In genomic region chr2:233250568-233250967, GRCh38 we compare ENCODE assay signal across 12 cellular contexts. TPM values are rescaled to one million over a fixed set of nuclear protein-coding genes. Genes with fewer than 3 reads are reported as not detected.
DNase-seq lines count a peak whose midpoint lies in the region; ATAC-seq and TF ChIP-seq lines count a peak whose summit lies in the region.
"Had no signal": no experiment of that assay in that cellular context is flagged by ENCODE, and none has a peak within 500 bp of the region (broad histone marks: within the 10 kb centered on the region; RNA-seq: fewer than 3 reads in every experiment).

No MANE protein-coding gene starts in this region.

- H2AK5ac ChIP-seq in IMR-90 (ENCODE audit: low read depth, low read length), result no peak overlapping the region

- peak overlapping the region; percentile 98 to 100 for H4K8ac ChIP-seq in IMR-90 (ENCODE audit: low read depth in 2 of 2, low read length in 2 of 2)

- H3K4me3 Mint-ChIP-seq in CD4-positive, alpha-beta memory T cell, result peak overlapping the region in 7 of 8 donors; percentile 90 to 94 (median 93)
- H3K4me3 Mint-ChIP-seq in natural killer cell treated with Interleukin-12 subunit alpha and Interleukin-12 subunit beta and Interleukin-15 and Interleukin-18, amount 100 ng/mL, for 72 hours, result peak overlapping the region; percentile 94

- no peak overlapping the region for H2AFZ ChIP-seq in IMR-90 (replicated peaks; ENCODE audit: low read length, poor library complexity)

- no peak overlapping the region; the same call in 1 of the 2 replicates for H4K91ac ChIP-seq in IMR-90 (ENCODE audit: insufficient read depth, low read depth, low read length)

- H2BK5ac ChIP-seq in IMR-90 (ENCODE audit: low read depth, low read length, poor library complexity, severe bottlenecking), result no peak overlapping the region

- peaks cover 9% of the 10 kb centered on the region; the same call in 1 of the 2 replicates for H4K20me1 ChIP-seq in IMR-90 (ENCODE audit: insufficient read depth, low read length)

- TF ChIP-seq POLR2A in IMR-90 (IDR thresholded peaks at IDR 0.05; ENCODE audit: low read depth, low read length) (no peak), esophagus squamous epithelium (IDR thresholded peaks at IDR 0.05) (no peak)

- CTCF ChIA-PET in CD4-positive, alpha-beta memory T cell (lab: Charles Lee; ENCODE audit: partially characterized antibody), result interaction anchor here (0.6 to 5.1 kb wide), 44 partner anchors 9 to 648 kb away, joined by 3 to 52 read pairs (median 4); partner anchors contain the start of gene INPP5D
- CTCF ChIA-PET in IMR-90 (lab: Yijun Ruan, JAX), result interaction anchor here (0.6 to 1.2 kb wide), 2 partner anchors 16 to 43 kb away, joined by 3 to 4 read pairs; no protein-coding TSS in a partner anchor

- no peak overlapping the region for H3K18ac ChIP-seq in IMR-90 (ENCODE audit: low read depth, low read length)

- no peak overlapping the region for H2AK9ac ChIP-seq in IMR-90 (replicated peaks; ENCODE audit: low read depth, low read length, poor library complexity)

- peaks cover 51 to 80% (median 63%) of the 10 kb centered on the region in 4 donors for H3K4me1 Mint-ChIP-seq in CD4-positive, alpha-beta memory T cell
- peaks cover 44 to 56% of the 10 kb centered on the region in 2 donors for H3K4me1 Mint-ChIP-seq in natural killer cell treated with Interleukin-12 subunit alpha and Interleukin-12 subunit beta and Interleukin-15 and Interleukin-18, amount 100 ng/mL, for 72 hours (ENCODE audit: low read depth in 2 of 2)

- peak overlapping the region; percentile 94 to 98 (median 98) for H3K27ac Mint-ChIP-seq in CD4-positive, alpha-beta memory T cell
- peak overlapping the region; percentile 86 to 90 for H3K27ac Mint-ChIP-seq in natural killer cell treated with Interleukin-12 subunit alpha and Interleukin-12 subunit beta and Interleukin-15 and Interleukin-18, amount 100 ng/mL, for 72 hours

- ATAC-seq in IMR-90 (ENCODE audit: low read depth) (no peak), left colon (no peak), left lobe of liver (no peak)
- no peak for ATAC-seq in natural killer cell treated with Interleukin-12 subunit alpha and Interleukin-12 subunit beta and Interleukin-15 and Interleukin-18, amount 100 ng/mL, for 72 hours

- H3K27ac ChIP-seq in CD4-positive, alpha-beta memory T cell (ENCODE audit: low read depth, low read length), result peak overlapping the region; percentile 89
- H3K27ac ChIP-seq in IMR-90 (ENCODE audit: insufficient read depth, low read length), result no peak overlapping the region
- peak overlapping the region in 1 of 4 donors; percentile 97 for H3K27ac ChIP-seq in esophagus squamous epithelium

- H3K9ac ChIP-seq in IMR-90 (ENCODE audit: low read depth, low read length), result no peak overlapping the region
- H3K9ac ChIP-seq in adipocyte (ENCODE audit: low read length), result peak overlapping the region; percentile 9

- H2BK15ac ChIP-seq in IMR-90 (ENCODE audit: low read depth, low read length), result no peak overlapping the region

- no peak overlapping the region for H2BK20ac ChIP-seq in IMR-90 (ENCODE audit: low read depth, low read length)

- WGBS in IMR-90 (ENCODE audit: extremely low coverage in 2 of 2, insufficient read length in 1 of 2), 2 experiments, result 100% methylated on average over 1 of the region's 9 CpGs; no CpG with 5 or more reads in 1 of the 2 experiments
- WGBS in esophagus squamous epithelium, 2 donors, result 88 to 89% methylated on average over 9 of the region's 9 CpGs

- no peak overlapping the region for H3K4me2 ChIP-seq in IMR-90 (ENCODE audit: low read depth, low read length)

- H3K27me3 Mint-ChIP-seq in CD4-positive, alpha-beta memory T cell, result no peaks in the 10 kb centered on the region
- H3K27me3 Mint-ChIP-seq in natural killer cell treated with Interleukin-12 subunit alpha and Interleukin-12 subunit beta and Interleukin-15 and Interleukin-18, amount 100 ng/mL, for 72 hours, result no peaks in the 10 kb centered on the region

- no peak overlapping the region for H3K14ac ChIP-seq in IMR-90 (replicated peaks; ENCODE audit: low read depth, low read length)

- H3K27me3 ChIP-seq in CD4-positive, alpha-beta memory T cell (ENCODE audit: insufficient read depth, low read length), result no peaks in the 10 kb centered on the region
- H3K27me3 ChIP-seq in IMR-90 (ENCODE audit: control insufficient read depth, insufficient read depth, low read length), result no peaks in the 10 kb centered on the region
- no peaks in the 10 kb centered on the region for H3K27me3 ChIP-seq in adipocyte (replicated peaks; ENCODE audit: control insufficient read depth, insufficient read depth, low read length)
- no peaks in the 10 kb centered on the region for H3K27me3 ChIP-seq in esophagus squamous epithelium
- H3K27me3 ChIP-seq: colonic mucosa had no signal

- H3K9me1 ChIP-seq in IMR-90 (ENCODE audit: insufficient read depth, low read length), result 0 out of 2 replicates have a peak, but pooled peaks cover 3% of the 10 kb centered on the region

- H3K36me3 ChIP-seq in CD4-positive, alpha-beta memory T cell (ENCODE audit: insufficient read depth, low read length), result peaks cover 14% of the 10 kb centered on the region
- H3K36me3 ChIP-seq in IMR-90 (ENCODE audit: control insufficient read depth, insufficient read depth, low read length) (peaks cover 2% of the 10 kb centered on the region; the same call in 1 of the 2 replicates), adipocyte (ENCODE audit: control insufficient read depth, insufficient read depth, low read length, severe bottlenecking) (no peaks in the 10 kb centered on the region), esophagus squamous epithelium (peaks cover 0 to 20% (median 0%) of the 10 kb centered on the region in 3 donors)
- H3K36me3 ChIP-seq: colonic mucosa had no signal

- in situ Hi-C loops in IMR-90 (cut with MboI; ENCODE audit: low sequenced_read_pairs), result loop anchor here (5.0 kb wide), 2 partner anchors 398 to 643 kb away; no protein-coding TSS in a partner anchor

- H3K56ac ChIP-seq in IMR-90 (ENCODE audit: extremely low read depth, insufficient read depth, low read length), result no peak overlapping the region

- TF ChIP-seq RAD21 in IMR-90 (IDR thresholded peaks at IDR 0.05; ENCODE audit: low read length), result no peak

- H3K9me3 ChIP-seq in CD4-positive, alpha-beta memory T cell (ENCODE audit: control insufficient read depth in 1 of 2, low read length in 2 of 2), result no peaks in the 10 kb centered on the region
- H3K9me3 ChIP-seq in IMR-90 (ENCODE audit: control insufficient read depth, insufficient read depth, low read length) (no peaks in the 10 kb centered on the region), adipocyte (ENCODE audit: control insufficient read depth, low read length) (no peaks in the 10 kb centered on the region), esophagus squamous epithelium (no peaks in the 10 kb centered on the region)
- H3K9me3 ChIP-seq: colonic mucosa had no signal

- H3K36me3 Mint-ChIP-seq in CD4-positive, alpha-beta memory T cell, result peaks cover 12 to 24% of the 10 kb centered on the region in 2 donors
- H3K36me3 Mint-ChIP-seq in natural killer cell treated with Interleukin-12 subunit alpha and Interleukin-12 subunit beta and Interleukin-15 and Interleukin-18, amount 100 ng/mL, for 72 hours, result peaks cover 4% of the 10 kb centered on the region

- peaks cover 76% of the 10 kb centered on the region for H3K4me1 ChIP-seq in CD4-positive, alpha-beta memory T cell (ENCODE audit: insufficient read depth, low read length)
- H3K4me1 ChIP-seq in IMR-90 (ENCODE audit: control insufficient read depth, insufficient read depth, low read length) (no peaks in the 10 kb centered on the region), adipocyte (ENCODE audit: control insufficient read depth, insufficient read depth, low read length) (peaks cover 16% of the 10 kb centered on the region), esophagus squamous epithelium (peaks cover 7 to 57% (median 26%) of the 10 kb centered on the region in 3 donors)

- no TSS peak for BruUV-seq in IMR-90 (replicated peaks; lab: Mats Ljungman, UMichigan)

- peak overlapping the region in 1 of 2 donors; percentile 44 for H3K4me3 ChIP-seq in CD4-positive, alpha-beta memory T cell (ENCODE audit: low read length in 2 of 2)
- H3K4me3 ChIP-seq in IMR-90 (ENCODE audit: insufficient read depth, low read depth, low read length), result no peak overlapping the region
- H3K4me3 ChIP-seq in adipocyte (ENCODE audit: low read length), result no peak overlapping the region
- H3K4me3 ChIP-seq in esophagus squamous epithelium, result no peak overlapping the region
- H3K4me3 ChIP-seq: colonic mucosa had no signal

- TF ChIP-seq CTCF in IMR-90 (conservative IDR thresholded peaks at IDR 0.05; ENCODE audit: low read depth, low read length) (no peak), esophagus squamous epithelium (IDR thresholded peaks at IDR 0.05) (no peak)

- no peak for DNase-seq in CD4-positive, alpha-beta memory T cell
- DNase-seq in IMR-90 (no peak), adipocyte (ENCODE audit: low read depth) (no peak), left colon (no peak), left lobe of liver (ENCODE audit: low spot score) (no peak), NOMO-1 treated with DMSO at 0.1 percent for 48 hours (lab: John Stamatoyannopoulos, UW; ENCODE audit: unreplicated experiment) (no peak), esophagus squamous epithelium (lab: John Stamatoyannopoulos, UW) (no peak)
- no peak for DNase-seq in natural killer cell treated with Interleukin-12 subunit alpha and Interleukin-12 subunit beta and Interleukin-15 and Interleukin-18, amount 100 ng/mL, for 72 hours (ENCODE audit: low spot score)
- DNase-seq: NCI-H1105 had no signal

- dilution Hi-C loops in IMR-90 (cut with HindIII; ENCODE audit: low sequenced_read_pairs, unreplicated experiment), result no loop called here

- intact Hi-C loops in CD4-positive, alpha-beta memory T cell (cut with micrococcal nuclease), result loop anchor here (5.0 kb wide), 1 partner anchor 173 kb away; no protein-coding TSS in a partner anchor
- intact Hi-C loops in IMR-90 (cut with micrococcal nuclease) (loop anchor here (2.0 to 10.0 kb wide), 2 partner anchors 266 to 552 kb away; no protein-coding TSS in a partner anchor), left colon (cut with DNase I, micrococcal nuclease) (no loop called here), esophagus squamous epithelium (cut with DNase I) (no loop called here)

- H3K23ac ChIP-seq in IMR-90 (ENCODE audit: low read depth, low read length), result no peak overlapping the region

- H3K79me1 ChIP-seq in IMR-90 (ENCODE audit: low read depth in 1 of 2, low read length in 2 of 2), result peaks cover 7 to 33% of the 10 kb centered on the region in 2 experiments; a peak in 3 of 4 replicates

- H4K5ac ChIP-seq in IMR-90 (ENCODE audit: low read depth, low read length), result peak overlapping the region; percentile 94

- POLR2A ChIA-PET in CD4-positive, alpha-beta memory T cell (lab: Charles Lee; ENCODE audit: partially characterized antibody), result interaction anchor here (0.8 to 7.1 kb wide), 14 partner anchors 10 to 397 kb away, joined by 3 to 162 read pairs (median 6); partner anchors contain the start of gene INPP5D
- POLR2A ChIA-PET in IMR-90 (lab: Charles Lee; ENCODE audit: unreplicated experiment), result no interaction called here

- no peak overlapping the region for H2BK120ac ChIP-seq in IMR-90 (ENCODE audit: low read depth, low read length)

- no peaks in the 10 kb centered on the region for H3K9me3 Mint-ChIP-seq in CD4-positive, alpha-beta memory T cell
- H3K9me3 Mint-ChIP-seq in natural killer cell treated with Interleukin-12 subunit alpha and Interleukin-12 subunit beta and Interleukin-15 and Interleukin-18, amount 100 ng/mL, for 72 hours, result no peaks in the 10 kb centered on the region

- peak overlapping the region; percentile 92; the same call in 1 of the 2 replicates for H3K4ac ChIP-seq in IMR-90 (ENCODE audit: low read depth, low read length)

RNA-seq across cellular contexts. Expression of gene ATG16L1, which starts 0.9 kb away (rescaled TPM):
- 10 to 100 TPM; 81.1 to 89.4 TPM for total RNA-seq in CD4-positive, alpha-beta memory T cell
- 10 to 100 TPM; 12.3 to 20.0 TPM for polyA plus RNA-seq in CD4-positive, alpha-beta memory T cell
- total RNA-seq in IMR-90 (2012; rRNA removed) (26.2 and 26.9 TPM in 2 replicates), left colon (10 to 100 TPM; 34.5 to 36.2 TPM), left lobe of liver (19.2 TPM), esophagus squamous epithelium (10 to 100 TPM; 12.3 to 38.0 (median 22.8) TPM)
- 17.6 and 20.0 TPM in 2 replicates for polyA plus RNA-seq in IMR-90 (2012; rRNA removed)
- polyA plus RNA-seq in IMR-90 (2012; cell fraction: cytosol; rRNA removed), result 14.7 and 16.6 TPM in 2 replicates
- 38.1 and 55.3 TPM in 2 replicates for polyA plus RNA-seq in IMR-90 (2012; cell fraction: nucleus; rRNA removed; ENCODE audit: low replicate concordance)
- 10 to 100 TPM; 39.5 to 78.6 TPM for total RNA-seq in natural killer cell treated with Interleukin-12 subunit alpha and Interleukin-12 subunit beta and Interleukin-15 and Interleukin-18, amount 100 ng/mL, for 72 hours

RNA-seq across cellular contexts. Expression of gene SAG, which starts 57.0 kb away (rescaled TPM):
- total RNA-seq in CD4-positive, alpha-beta memory T cell, result under 1 TPM in 1 of 2 experiments, not detected in 1; 0.06 TPM
- polyA plus RNA-seq in CD4-positive, alpha-beta memory T cell, result not detected
- total RNA-seq in IMR-90 (2012; rRNA removed), result not detected in 2 replicates
- not detected in 2 replicates for polyA plus RNA-seq in IMR-90 (2012; rRNA removed)
- polyA plus RNA-seq in IMR-90 (2012; cell fraction: cytosol; rRNA removed), result not detected in 2 replicates
- polyA plus RNA-seq in IMR-90 (2012; cell fraction: nucleus; rRNA removed; ENCODE audit: low replicate concordance), result not detected in 2 replicates
- total RNA-seq in natural killer cell treated with Interleukin-12 subunit alpha and Interleukin-12 subunit beta and Interleukin-15 and Interleukin-18, amount 100 ng/mL, for 72 hours, result under 1 TPM in 1 of 2 donors, not detected in 1; 0.05 TPM
- total RNA-seq in left colon, result not detected
- total RNA-seq in left lobe of liver, result not detected
- total RNA-seq in esophagus squamous epithelium, result not detected
- total RNA-seq: left ventricle myocardium superior, right cardiac atrium had no signal
- polyA plus RNA-seq: right cardiac atrium had no signal

Comparison
In these comparisons a context has a peak if more than half of its experiments do, and no peak if none do; other contexts are left out.
1. intact Hi-C loops: an anchor here in CD4-positive, alpha-beta memory T cell (5.0 kb wide) and IMR-90 (2.0 to 10.0 kb wide); none called in left colon and esophagus squamous epithelium.